In the genomic region with DNA sequence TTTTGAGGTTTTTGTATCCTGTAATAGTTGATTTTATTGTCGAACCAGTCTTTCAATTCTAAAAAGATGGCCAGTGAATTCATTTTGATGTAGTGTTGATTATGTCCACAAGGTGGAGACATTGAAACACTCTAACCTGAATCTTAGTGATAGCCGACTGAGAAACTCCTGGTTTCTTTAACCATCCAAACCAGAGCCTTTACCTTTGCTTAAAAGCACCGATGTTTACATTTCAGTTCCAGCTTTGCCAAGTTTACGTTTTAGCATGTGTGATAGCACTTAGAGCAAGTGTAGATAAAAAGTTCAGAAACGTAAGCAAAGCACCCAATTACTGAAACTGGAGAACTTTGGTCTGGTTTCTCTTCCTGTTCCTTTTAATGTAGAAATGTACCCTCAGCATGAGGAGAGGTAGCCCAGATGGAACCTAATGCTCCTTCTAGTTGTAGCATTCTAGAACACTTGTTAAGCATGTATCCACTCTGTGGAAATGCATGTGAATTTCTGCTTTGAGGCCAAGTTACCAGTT, we compare ENCODE assay signal across 8 cellular contexts.
A peak's percentile ranks its signal among the peaks of the same experiment; 100 is the strongest.
DNase-seq lines count a peak whose midpoint lies in the region; ATAC-seq, FAIRE-seq and TF ChIP-seq lines count a peak whose summit lies in the region.

No MANE protein-coding gene starts in this region.

- CTCF ChIA-PET in CD8-positive, alpha-beta T cell (lab: Charles Lee), result interaction anchor here (0.6 to 3.9 kb wide), 15 partner anchors 10 to 412 kb away, joined by 3 to 16 read pairs (median 3); partner anchors contain the start of gene HTATIP2
- CTCF ChIA-PET in WTC11 (lab: Charles Lee), result interaction anchor here (0.5 to 3.3 kb wide), 8 partner anchors 16 to 176 kb away, joined by 3 to 38 read pairs (median 3); no protein-coding TSS in a partner anchor

- POLR2A ChIA-PET in CD8-positive, alpha-beta T cell (lab: Charles Lee), result no interaction called here
- POLR2A ChIA-PET in WTC11 (lab: Charles Lee), result no interaction called here

- H3K27ac Mint-ChIP-seq in CD8-positive, alpha-beta T cell, result no peak overlapping the region
- H3K27ac Mint-ChIP-seq in WTC11, result no peak overlapping the region; the same call in 1 of the 2 replicates

- no peak overlapping the region for H3K27ac ChIP-seq in CD8-positive, alpha-beta T cell (ENCODE audit: low read depth, low read length)

- peak; percentile 71 for TF ChIP-seq CTCF in CD8-positive, alpha-beta T cell (IDR thresholded peaks at IDR 0.05)
- peak; percentile 36 for TF ChIP-seq CTCF in WTC11 (IDR thresholded peaks at IDR 0.05)

- no peaks in the 10 kb centered on the region for H3K36me3 ChIP-seq in CD8-positive, alpha-beta T cell (ENCODE audit: insufficient read depth, low read length)

- H3K9me3 Mint-ChIP-seq in CD8-positive, alpha-beta T cell, result no peaks in the 10 kb centered on the region
- no peaks in the 10 kb centered on the region for H3K9me3 Mint-ChIP-seq in WTC11

- no peaks in the 10 kb centered on the region for H3K4me1 ChIP-seq in CD8-positive, alpha-beta T cell (ENCODE audit: insufficient read depth, low read length)

- ATAC-seq in CD8-positive, alpha-beta T cell, result peak; percentile 51
- ATAC-seq in GM18858 (IDR thresholded peaks at IDR 0.05; ENCODE audit: unreplicated experiment) (peak; percentile 88), HG02943 (IDR thresholded peaks at IDR 0.05; ENCODE audit: low read depth, unreplicated experiment) (peak; percentile 90), WTC11 (peak; percentile 5; the same call in 1 of the 2 replicates)

- H3K4me3 ChIP-seq in CD8-positive, alpha-beta T cell (ENCODE audit: low read depth, low read length), result no peak overlapping the region

- no peak for DNase-seq in CD8-positive, alpha-beta T cell
- peak; percentile 65 for DNase-seq in NCI-H146 treated with DMSO at 0.1 percent for 48 hours (lab: John Stamatoyannopoulos, UW; ENCODE audit: unreplicated experiment)
- no peak for DNase-seq in WTC11 (ENCODE audit: low spot score)
- DNase-seq in frontal cortex (ENCODE audit: low spot score in 2 of 2), result peak; percentile 16 to 33
- peak; percentile 89 for DNase-seq in pons (ENCODE audit: low spot score)
- no peak for DNase-seq in activated gamma-delta T cell (lab: John Stamatoyannopoulos, UW)

- H3K27me3 ChIP-seq in CD8-positive, alpha-beta T cell (ENCODE audit: insufficient read depth, low read length), result no peaks in the 10 kb centered on the region

- peaks cover 4% of the 10 kb centered on the region for H3K4me1 Mint-ChIP-seq in CD8-positive, alpha-beta T cell (ENCODE audit: low read depth)
- peaks cover 46% of the 10 kb centered on the region for H3K4me1 Mint-ChIP-seq in WTC11

- H3K4me3 Mint-ChIP-seq in CD8-positive, alpha-beta T cell, result peak overlapping the region; percentile 57
- no peak overlapping the region for H3K4me3 Mint-ChIP-seq in WTC11

- peak; percentile 69 for FAIRE-seq in frontal cortex (lab: Jason Lieb, UNC)

- H3K27me3 Mint-ChIP-seq in CD8-positive, alpha-beta T cell (ENCODE audit: low read depth), result peaks cover 11% of the 10 kb centered on the region
- H3K27me3 Mint-ChIP-seq in WTC11 (ENCODE audit: low read depth), result no peaks in the 10 kb centered on the region

- intact Hi-C loops in CD8-positive, alpha-beta T cell (cut with DNase I, micrococcal nuclease), result loop anchor here (1.0 to 10.0 kb wide), 5 partner anchors 160 to 403 kb away; no protein-coding TSS in a partner anchor

- H3K36me3 Mint-ChIP-seq in CD8-positive, alpha-beta T cell, result no peaks in the 10 kb centered on the region
- H3K36me3 Mint-ChIP-seq in WTC11, result peaks cover 17% of the 10 kb centered on the region

- H3K9me3 ChIP-seq in CD8-positive, alpha-beta T cell (ENCODE audit: low read length), result no peaks in the 10 kb centered on the region

TF ChIP-seq in WTC11, 78 proteins besides CTCF, POLR2A, EP300 and RAD21:
- TF ChIP-seq ZNF396 (CRISPR knock-in tag; IDR thresholded peaks at IDR 0.05; ENCODE audit: borderline replicate concordance) (no peak), ZNF317 (CRISPR knock-in tag; IDR thresholded peaks at IDR 0.05; ENCODE audit: borderline replicate concordance, low read depth) (0 out of 2 replicates have a peak, but pooled peaks have one; percentile 27), GABPB1 (CRISPR knock-in tag; IDR thresholded peaks at IDR 0.05) (no peak), FOXK1 (CRISPR knock-in tag; IDR thresholded peaks at IDR 0.05) (0 out of 2 replicates have a peak, but pooled peaks have one; percentile 57), E2F1 (CRISPR knock-in tag; IDR thresholded peaks at IDR 0.05) (no peak), ZNF416 (CRISPR knock-in tag; IDR thresholded peaks at IDR 0.05) (no peak), ZNF425 (CRISPR knock-in tag; conservative IDR thresholded peaks at IDR 0.05) (no peak)
- TF ChIP-seq, protein P1, sequence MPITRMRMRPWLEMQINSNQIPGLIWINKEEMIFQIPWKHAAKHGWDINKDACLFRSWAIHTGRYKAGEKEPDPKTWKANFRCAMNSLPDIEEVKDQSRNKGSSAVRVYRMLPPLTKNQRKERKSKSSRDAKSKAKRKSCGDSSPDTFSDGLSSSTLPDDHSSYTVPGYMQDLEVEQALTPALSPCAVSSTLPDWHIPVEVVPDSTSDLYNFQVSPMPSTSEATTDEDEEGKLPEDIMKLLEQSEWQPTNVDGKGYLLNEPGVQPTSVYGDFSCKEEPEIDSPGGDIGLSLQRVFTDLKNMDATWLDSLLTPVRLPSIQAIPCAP (CRISPR knock-in tag; IDR thresholded peaks at IDR 0.05), result no peak

Comparison
In these comparisons a context has a peak if more than half of its experiments do, and no peak if none do; other contexts are left out.
1. ATAC-seq: peak in every context shown above with its lines; median percentile 90 in HG02943; 88 in GM18858; 51 in CD8-positive, alpha-beta T cell; 5 in WTC11.
2. DNase-seq: peak in NCI-H146 treated with DMSO at 0.1 percent for 48 hours (single experiment), frontal cortex (2 of 2) and pons (single experiment); none in CD8-positive, alpha-beta T cell (0 of 7), WTC11 (single experiment) and activated gamma-delta T cell (single experiment).